ENCODE assay signal across 8 cellular contexts in the genomic region with DNA sequence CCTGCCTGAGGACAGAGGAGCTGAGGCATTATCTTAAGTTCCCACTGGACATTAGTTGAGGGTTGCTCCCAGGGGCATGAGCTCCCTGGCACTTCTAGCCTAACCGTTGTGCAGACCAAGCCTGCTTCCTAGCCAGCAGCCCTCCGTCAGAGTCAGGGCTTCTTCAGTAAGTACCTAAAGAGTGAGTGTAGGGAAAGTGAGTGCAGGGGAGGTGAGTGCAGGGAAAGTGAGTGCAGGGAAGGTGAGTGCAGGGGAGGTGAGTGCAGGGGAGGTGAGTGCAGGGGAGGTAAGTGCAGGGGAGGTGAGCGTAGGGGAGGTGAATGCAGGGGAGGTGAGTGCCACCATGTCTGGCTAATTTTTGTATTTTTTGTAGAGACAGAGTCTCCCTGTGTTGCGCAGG.
"Had no signal": no experiment of that assay in that cellular context is flagged by ENCODE, and none has a peak within 500 bp of the region (broad histone marks: within the 10 kb centered on the region; RNA-seq: fewer than 3 reads in every experiment).

No MANE protein-coding gene starts in this region.

- H3K4me2 ChIP-seq: GM23338, KMS-11 had no signal

- H3K36me3 Mint-ChIP-seq: IgD-negative memory B cell had no signal

- ATAC-seq: GM23338, HepG2 had no signal

- H3K9ac ChIP-seq: KMS-11 had no signal

- DNase-seq: H7, HCEC 1CT, HFFc6, KBM-7 had no signal

- H3K4me3 ChIP-seq: GM23338 had no signal

- H3K4me1 Mint-ChIP-seq: IgD-negative memory B cell had no signal

- H2AFZ ChIP-seq: GM23338 had no signal

- H3K27ac ChIP-seq: KMS-11 had no signal

- H3K27ac Mint-ChIP-seq: GM23338, HFFc6, IgD-negative memory B cell had no signal

- H3K4me3 Mint-ChIP-seq: GM23338, HFFc6, IgD-negative memory B cell had no signal

- H3K9me3 Mint-ChIP-seq: GM23338 had no signal
